In the genomic region with DNA sequence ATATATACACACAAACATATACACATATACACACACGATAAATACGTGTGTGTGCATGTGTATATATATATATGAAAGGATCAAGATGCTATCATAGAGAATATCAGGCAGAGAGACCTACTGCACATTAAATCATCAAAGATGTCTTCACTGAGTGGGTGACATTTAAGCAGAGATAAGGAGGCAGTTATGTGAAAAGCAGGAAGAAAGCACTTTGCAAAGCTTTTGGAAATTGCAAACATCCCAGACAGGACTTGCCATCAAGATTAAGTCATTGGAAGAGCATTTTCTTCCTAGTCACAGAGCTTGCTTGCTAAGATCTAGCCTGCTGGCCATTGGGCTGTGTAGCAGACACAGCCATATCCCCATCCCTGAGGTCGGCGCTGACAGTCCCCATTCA, we compare ENCODE assay signal across 1 cellular context.
TF ChIP-seq lines count a peak whose summit lies in the region.

No MANE protein-coding gene starts in this region.

TF ChIP-seq in WTC11, 78 proteins besides CTCF, POLR2A, EP300 and RAD21:
- TF ChIP-seq CREM (CRISPR knock-in tag; IDR thresholded peaks at IDR 0.05) (no peak), ZNF263 (CRISPR knock-in tag; IDR thresholded peaks at IDR 0.05; ENCODE audit: low read depth) (no peak), KAT7 (CRISPR knock-in tag; IDR thresholded peaks at IDR 0.05; ENCODE audit: borderline replicate concordance) (no peak), TEAD1 (CRISPR knock-in tag; IDR thresholded peaks at IDR 0.05) (no peak), PRRX2 (CRISPR knock-in tag; IDR thresholded peaks at IDR 0.05) (no peak), MYBL2 (CRISPR knock-in tag; IDR thresholded peaks at IDR 0.05) (no peak)
- TF ChIP-seq, protein P1, sequence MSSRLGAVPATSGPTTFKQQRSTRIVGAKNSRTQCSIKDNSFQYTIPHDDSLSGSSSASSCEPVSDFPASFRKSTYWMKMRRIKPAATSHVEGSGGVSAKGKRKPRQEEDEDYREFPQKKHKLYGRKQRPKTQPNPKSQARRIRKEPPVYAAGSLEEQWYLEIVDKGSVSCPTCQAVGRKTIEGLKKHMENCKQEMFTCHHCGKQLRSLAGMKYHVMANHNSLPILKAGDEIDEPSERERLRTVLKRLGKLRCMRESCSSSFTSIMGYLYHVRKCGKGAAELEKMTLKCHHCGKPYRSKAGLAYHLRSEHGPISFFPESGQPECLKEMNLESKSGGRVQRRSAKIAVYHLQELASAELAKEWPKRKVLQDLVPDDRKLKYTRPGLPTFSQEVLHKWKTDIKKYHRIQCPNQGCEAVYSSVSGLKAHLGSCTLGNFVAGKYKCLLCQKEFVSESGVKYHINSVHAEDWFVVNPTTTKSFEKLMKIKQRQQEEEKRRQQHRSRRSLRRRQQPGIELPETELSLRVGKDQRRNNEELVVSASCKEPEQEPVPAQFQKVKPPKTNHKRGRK (CRISPR knock-in tag; IDR thresholded peaks at IDR 0.05; ENCODE audit: borderline replicate concordance), result no peak
- TF ChIP-seq, protein P2, sequence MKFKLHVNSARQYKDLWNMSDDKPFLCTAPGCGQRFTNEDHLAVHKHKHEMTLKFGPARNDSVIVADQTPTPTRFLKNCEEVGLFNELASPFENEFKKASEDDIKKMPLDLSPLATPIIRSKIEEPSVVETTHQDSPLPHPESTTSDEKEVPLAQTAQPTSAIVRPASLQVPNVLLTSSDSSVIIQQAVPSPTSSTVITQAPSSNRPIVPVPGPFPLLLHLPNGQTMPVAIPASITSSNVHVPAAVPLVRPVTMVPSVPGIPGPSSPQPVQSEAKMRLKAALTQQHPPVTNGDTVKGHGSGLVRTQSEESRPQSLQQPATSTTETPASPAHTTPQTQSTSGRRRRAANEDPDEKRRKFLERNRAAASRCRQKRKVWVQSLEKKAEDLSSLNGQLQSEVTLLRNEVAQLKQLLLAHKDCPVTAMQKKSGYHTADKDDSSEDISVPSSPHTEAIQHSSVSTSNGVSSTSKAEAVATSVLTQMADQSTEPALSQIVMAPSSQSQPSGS (CRISPR knock-in tag; IDR thresholded peaks at IDR 0.05; ENCODE audit: borderline replicate concordance, low read depth), result no peak
- TF ChIP-seq, protein P3, sequence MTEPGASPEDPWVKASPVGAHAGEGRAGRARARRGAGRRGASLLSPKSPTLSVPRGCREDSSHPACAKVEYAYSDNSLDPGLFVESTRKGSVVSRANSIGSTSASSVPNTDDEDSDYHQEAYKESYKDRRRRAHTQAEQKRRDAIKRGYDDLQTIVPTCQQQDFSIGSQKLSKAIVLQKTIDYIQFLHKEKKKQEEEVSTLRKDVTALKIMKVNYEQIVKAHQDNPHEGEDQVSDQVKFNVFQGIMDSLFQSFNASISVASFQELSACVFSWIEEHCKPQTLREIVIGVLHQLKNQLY (CRISPR knock-in tag; IDR thresholded peaks at IDR 0.05), result no peak
- TF ChIP-seq, protein P4, sequence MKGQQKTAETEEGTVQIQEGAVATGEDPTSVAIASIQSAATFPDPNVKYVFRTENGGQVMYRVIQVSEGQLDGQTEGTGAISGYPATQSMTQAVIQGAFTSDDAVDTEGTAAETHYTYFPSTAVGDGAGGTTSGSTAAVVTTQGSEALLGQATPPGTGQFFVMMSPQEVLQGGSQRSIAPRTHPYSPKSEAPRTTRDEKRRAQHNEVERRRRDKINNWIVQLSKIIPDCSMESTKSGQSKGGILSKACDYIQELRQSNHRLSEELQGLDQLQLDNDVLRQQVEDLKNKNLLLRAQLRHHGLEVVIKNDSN (CRISPR knock-in tag; IDR thresholded peaks at IDR 0.05), result no peak
- TF ChIP-seq, protein P5, sequence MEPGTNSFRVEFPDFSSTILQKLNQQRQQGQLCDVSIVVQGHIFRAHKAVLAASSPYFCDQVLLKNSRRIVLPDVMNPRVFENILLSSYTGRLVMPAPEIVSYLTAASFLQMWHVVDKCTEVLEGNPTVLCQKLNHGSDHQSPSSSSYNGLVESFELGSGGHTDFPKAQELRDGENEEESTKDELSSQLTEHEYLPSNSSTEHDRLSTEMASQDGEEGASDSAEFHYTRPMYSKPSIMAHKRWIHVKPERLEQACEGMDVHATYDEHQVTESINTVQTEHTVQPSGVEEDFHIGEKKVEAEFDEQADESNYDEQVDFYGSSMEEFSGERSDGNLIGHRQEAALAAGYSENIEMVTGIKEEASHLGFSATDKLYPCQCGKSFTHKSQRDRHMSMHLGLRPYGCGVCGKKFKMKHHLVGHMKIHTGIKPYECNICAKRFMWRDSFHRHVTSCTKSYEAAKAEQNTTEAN (CRISPR knock-in tag; IDR thresholded peaks at IDR 0.05), result no peak
TF ChIP-seq in WTC11: peak in this region for 0.
